ENCODE assay signal across 8 cellular contexts in genomic region chr11:103326070-103326794, GRCh38.
DNase-seq lines count a peak whose midpoint lies in the region; ATAC-seq, FAIRE-seq and TF ChIP-seq lines count a peak whose summit lies in the region.

No MANE protein-coding gene starts in this region.

- H2AFZ ChIP-seq in GM23338 (peak overlapping the region; percentile 5; the same call in 1 of the 2 replicates), OCI-LY1 (ENCODE audit: low read length) (peak overlapping the region; percentile 91), keratinocyte (ENCODE audit: control insufficient read depth, low read length) (no peak overlapping the region)

- dilution Hi-C loops in keratinocyte (cut with MboI; ENCODE audit: extremely low pct_ligation_motif_present, low sequenced_read_pairs), result no loop called here

- no peaks in the 10 kb centered on the region for H3K4me1 ChIP-seq in GM23338 (ENCODE audit: insufficient read depth)
- H3K4me1 ChIP-seq in OCI-LY1 (ENCODE audit: insufficient read depth, low read length, severe bottlenecking), result peaks cover 10% of the 10 kb centered on the region
- no peaks in the 10 kb centered on the region for H3K4me1 ChIP-seq in keratinocyte (ENCODE audit: control insufficient read depth, extremely low read depth, insufficient read depth, low read length)
- H3K4me1 ChIP-seq in tibial nerve, result no peaks in the 10 kb centered on the region

- no peaks in the 10 kb centered on the region for H3K27me3 ChIP-seq in GM23338 (ENCODE audit: insufficient read depth)
- no peaks in the 10 kb centered on the region for H3K27me3 ChIP-seq in OCI-LY1 (ENCODE audit: insufficient read depth, low read length)
- no peaks in the 10 kb centered on the region for H3K27me3 ChIP-seq in keratinocyte (ENCODE audit: control insufficient read depth, extremely low read depth, insufficient read depth, low read length)
- no peaks in the 10 kb centered on the region for H3K27me3 ChIP-seq in tibial nerve

- no peaks in the 10 kb centered on the region; the same call in 2 of the 3 replicates for H3K36me3 Mint-ChIP-seq in GM23338 (ENCODE audit: low read depth)

- WGBS in tibial nerve, 2 donors, result 77% methylated on average over 24 to 25 of the region's 25 CpGs

- H3K9me1 ChIP-seq in keratinocyte (ENCODE audit: control insufficient read depth, extremely low read depth, insufficient read depth, low read length), result no peaks in the 10 kb centered on the region

- H4K20me1 ChIP-seq in GM23338 (replicated peaks; ENCODE audit: insufficient read depth) (no peaks in the 10 kb centered on the region), OCI-LY1 (ENCODE audit: insufficient read depth, low read length) (no peaks in the 10 kb centered on the region), keratinocyte (ENCODE audit: control insufficient read depth, extremely low read depth, insufficient read depth, low read length) (no peaks in the 10 kb centered on the region)

- no peak overlapping the region for H3K4me3 Mint-ChIP-seq in GM23338

- no peaks in the 10 kb centered on the region for H3K27me3 Mint-ChIP-seq in GM23338 (ENCODE audit: insufficient read depth, low read depth, poor library complexity)

- H3K79me2 ChIP-seq in GM23338 (replicated peaks; ENCODE audit: insufficient read depth), result no peaks in the 10 kb centered on the region
- H3K79me2 ChIP-seq in OCI-LY1 (ENCODE audit: insufficient read depth, low read length), result no peaks in the 10 kb centered on the region
- no peaks in the 10 kb centered on the region for H3K79me2 ChIP-seq in keratinocyte (ENCODE audit: control insufficient read depth, insufficient read depth, low read length)

- 0 out of 2 replicates have a peak overlapping the region, but pooled peaks have one; percentile 55 for H3K27ac Mint-ChIP-seq in GM23338

- H3K27ac ChIP-seq in GM23338 (ENCODE audit: low read depth) (no peak overlapping the region), OCI-LY1 (ENCODE audit: low read depth, low read length, poor library complexity, severe bottlenecking) (no peak overlapping the region), keratinocyte (ENCODE audit: control insufficient read depth, insufficient read depth, low read length) (no peak overlapping the region), tibial nerve (no peak overlapping the region)

- no peak for TF ChIP-seq POLR2A in tibial nerve (IDR thresholded peaks at IDR 0.05)

- ATAC-seq in GM23338, result peak; percentile 97

- TF ChIP-seq CTCF in GM23338 (conservative IDR thresholded peaks at IDR 0.05; ENCODE audit: low read depth in 2 of 2) (peak; percentile 78 to 83), OCI-LY1 (IDR thresholded peaks at IDR 0.05; ENCODE audit: low read length) (peak; percentile 77), keratinocyte (optimal IDR thresholded peaks at IDR 0.05 in 1 of 3, IDR thresholded peaks at IDR 0.05 in 1 of 3, conservative IDR thresholded peaks at IDR 0.05 in 1 of 3; ENCODE audit: extremely low read depth in 1 of 3, insufficient read depth in 2 of 3, low read length in 3 of 3) (peak; percentile 46 to 83 (median 75)), tibial nerve (IDR thresholded peaks at IDR 0.05) (peak in 3 of 5 experiments; percentile 11 to 45 (median 29))

- H3K9me3 ChIP-seq in OCI-LY1 (ENCODE audit: low read length) (no peaks in the 10 kb centered on the region), keratinocyte (ENCODE audit: control insufficient read depth, low read depth, low read length) (no peaks in the 10 kb centered on the region), tibial nerve (no peaks in the 10 kb centered on the region)

- no peaks in the 10 kb centered on the region for H3K9me3 Mint-ChIP-seq in GM23338

- H3K4me3 ChIP-seq in GM23338 (no peak overlapping the region), OCI-LY1 (ENCODE audit: low read depth, low read length, poor library complexity, severe bottlenecking) (no peak overlapping the region), keratinocyte (ENCODE audit: control insufficient read depth in 2 of 3, extremely low read depth in 1 of 3, insufficient read depth in 2 of 3, low read depth in 1 of 3, low read length in 3 of 3) (no peak overlapping the region), tibial nerve (no peak overlapping the region)

- FAIRE-seq in keratinocyte (lab: Jason Lieb, UNC), result peak; percentile 75

- no peak overlapping the region; the same call in 1 of the 2 replicates for H3K9ac ChIP-seq in OCI-LY1 (ENCODE audit: low read length)
- H3K9ac ChIP-seq in keratinocyte (ENCODE audit: control insufficient read depth, extremely low read depth, insufficient read depth, low read length), result no peak overlapping the region

- H3K4me2 ChIP-seq in GM23338, result no peak overlapping the region
- H3K4me2 ChIP-seq in OCI-LY1 (ENCODE audit: low read length), result peak overlapping the region; percentile 58
- no peak overlapping the region for H3K4me2 ChIP-seq in keratinocyte (ENCODE audit: control insufficient read depth, extremely low read depth, insufficient read depth, low read depth, low read length)

- in situ Hi-C loops in ACHN (cut with HindIII; ENCODE audit: low pct_ligation_motif_present, low pct_unique_long_range_greater_than_20kb, low sequenced_read_pairs), result no loop called here
- in situ Hi-C loops in T47D (cut with HindIII; ENCODE audit: low pct_unique_long_range_greater_than_20kb, low sequenced_read_pairs), result no loop called here

- H3K36me3 ChIP-seq in GM23338 (ENCODE audit: insufficient read depth), result no peaks in the 10 kb centered on the region
- H3K36me3 ChIP-seq in OCI-LY1 (ENCODE audit: insufficient read depth, low read length), result no peaks in the 10 kb centered on the region
- peaks cover 3 to 8% of the 10 kb centered on the region in 2 experiments for H3K36me3 ChIP-seq in keratinocyte (ENCODE audit: control insufficient read depth in 2 of 2, extremely low read depth in 1 of 2, insufficient read depth in 2 of 2, low read length in 2 of 2)
- H3K36me3 ChIP-seq in tibial nerve, result peaks cover 0 to 61% (median 0%) of the 10 kb centered on the region in 3 donors

- no peak for TF ChIP-seq EP300 in tibial nerve (IDR thresholded peaks at IDR 0.05)

- peaks cover 10% of the 10 kb centered on the region; the same call in 2 of the 3 replicates for H3K4me1 Mint-ChIP-seq in GM23338

- no peaks in the 10 kb centered on the region for H3F3A ChIP-seq in GM23338 (replicated peaks; ENCODE audit: low read depth)
- H3F3A ChIP-seq in OCI-LY1 (ENCODE audit: insufficient read depth, low read length), result no peaks in the 10 kb centered on the region

- H3K9me2 ChIP-seq in GM23338 (ENCODE audit: insufficient read depth), result no peaks in the 10 kb centered on the region
- H3K9me2 ChIP-seq in OCI-LY1 (ENCODE audit: low read depth, low read length), result no peaks in the 10 kb centered on the region

- DNase-seq in ACHN (peak; percentile 76), GM03348 (ENCODE audit: low spot score) (peak; percentile 86), GM23338 (ENCODE audit: low spot score) (peak; percentile 89), HuH-7 (ENCODE audit: low spot score) (peak; percentile 34), T47D (ENCODE audit: low read depth in 1 of 2, low spot score in 1 of 2) (peak; percentile 55 to 79), keratinocyte (ENCODE audit: low read depth, low spot score) (peak; percentile 15), tibial nerve (ENCODE audit: low spot score in 2 of 2) (peak in 1 of 2 donors; percentile 59)

TF ChIP-seq in GM23338, 12 proteins besides CTCF, POLR2A, EP300 and RAD21 (continues in another document):
- no peak for TF ChIP-seq REST (IDR thresholded peaks at IDR 0.05; ENCODE audit: unreplicated experiment)
- no peak for TF ChIP-seq ZNF114 (CRISPR knock-in tag; IDR thresholded peaks at IDR 0.05)
- no peak for TF ChIP-seq EZH2 (IDR thresholded peaks at IDR 0.05; ENCODE audit: low read depth, unreplicated experiment)
- no peak for TF ChIP-seq JUNB (IDR thresholded peaks at IDR 0.05; ENCODE audit: unreplicated experiment)
- no peak for TF ChIP-seq ETS1 (IDR thresholded peaks at IDR 0.05)
- no peak for TF ChIP-seq EZH2phosphoT487 (IDR thresholded peaks at IDR 0.05; ENCODE audit: unreplicated experiment)

Comparison
In these comparisons a context has a peak if more than half of its experiments do, and no peak if none do; other contexts are left out.
1. CTCF ChIP-seq: peak in every context shown above with its lines; median percentile 80 in GM23338; 77 in OCI-LY1; 75 in keratinocyte; 29 in tibial nerve.